ENCODE assay signal across 1 cellular context in genomic region chr14:75176142-75176820, GRCh38.
TF ChIP-seq lines count a peak whose summit lies in the region.

TMED10 (minus strand) TSS chr14:75176612; CDS start chr14:75176579, 33 bp downstream.

TF ChIP-seq in HepG2, 621 proteins besides CTCF, POLR2A, EP300 and RAD21 (continued from another document and continues in another):
- TF ChIP-seq, protein P1, sequence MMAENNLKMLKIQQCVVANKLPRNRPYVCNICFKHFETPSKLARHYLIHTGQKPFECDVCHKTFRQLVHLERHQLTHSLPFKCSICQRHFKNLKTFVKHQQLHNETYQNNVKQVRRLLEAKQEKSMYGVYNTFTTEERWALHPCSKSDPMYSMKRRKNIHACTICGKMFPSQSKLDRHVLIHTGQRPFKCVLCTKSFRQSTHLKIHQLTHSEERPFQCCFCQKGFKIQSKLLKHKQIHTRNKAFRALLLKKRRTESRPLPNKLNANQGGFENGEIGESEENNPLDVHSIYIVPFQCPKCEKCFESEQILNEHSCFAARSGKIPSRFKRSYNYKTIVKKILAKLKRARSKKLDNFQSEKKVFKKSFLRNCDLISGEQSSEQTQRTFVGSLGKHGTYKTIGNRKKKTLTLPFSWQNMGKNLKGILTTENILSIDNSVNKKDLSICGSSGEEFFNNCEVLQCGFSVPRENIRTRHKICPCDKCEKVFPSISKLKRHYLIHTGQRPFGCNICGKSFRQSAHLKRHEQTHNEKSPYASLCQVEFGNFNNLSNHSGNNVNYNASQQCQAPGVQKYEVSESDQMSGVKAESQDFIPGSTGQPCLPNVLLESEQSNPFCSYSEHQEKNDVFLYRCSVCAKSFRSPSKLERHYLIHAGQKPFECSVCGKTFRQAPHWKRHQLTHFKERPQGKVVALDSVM (CRISPR knock-in tag; IDR thresholded peaks at IDR 0.05): peak; percentile 82
- no peak for TF ChIP-seq FOXA1 (IDR thresholded peaks at IDR 0.05)
- TF ChIP-seq FOXA1 (CRISPR knock-in tag; IDR thresholded peaks at IDR 0.05): no peak
- TF ChIP-seq XRCC5 (optimal IDR thresholded peaks at IDR 0.05; ENCODE audit: low read length): peak; percentile 46
- peak; percentile 70; the same call in 1 of the 2 replicates for TF ChIP-seq ZNF335 (CRISPR knock-in tag; IDR thresholded peaks at IDR 0.05)
- peak; percentile 70 for TF ChIP-seq ZNF605 (CRISPR knock-in tag; IDR thresholded peaks at IDR 0.05)
- TF ChIP-seq HMGXB4 (CRISPR knock-in tag; IDR thresholded peaks at IDR 0.05; ENCODE audit: borderline replicate concordance in 1 of 2, low read depth in 1 of 2): peak; percentile 82 to 95; a peak in 3 of 4 replicates
- peak; percentile 49; the same call in 1 of the 2 replicates for TF ChIP-seq ZNF556 (CRISPR knock-in tag; IDR thresholded peaks at IDR 0.05; ENCODE audit: borderline replicate concordance)
- peak; percentile 95 for TF ChIP-seq ZFAT (CRISPR knock-in tag; conservative IDR thresholded peaks at IDR 0.05)
- TF ChIP-seq ZBTB46 (CRISPR knock-in tag; IDR thresholded peaks at IDR 0.05; ENCODE audit: borderline replicate concordance): no peak
- peak; percentile 99 for TF ChIP-seq GABPB1 (CRISPR knock-in tag; IDR thresholded peaks at IDR 0.05)
- peak; percentile 40; the same call in 1 of the 2 replicates for TF ChIP-seq PATZ1 (CRISPR knock-in tag; IDR thresholded peaks at IDR 0.05)
- 0 out of 2 replicates have a peak, but pooled peaks have one; percentile 41 for TF ChIP-seq MTA1 (CRISPR knock-in tag; IDR thresholded peaks at IDR 0.05; ENCODE audit: borderline replicate concordance)
- TF ChIP-seq ETV6 (CRISPR knock-in tag; conservative IDR thresholded peaks at IDR 0.05): peak; percentile 84; the same call in 1 of the 2 replicates
- TF ChIP-seq ZNF790 (CRISPR knock-in tag; IDR thresholded peaks at IDR 0.05; ENCODE audit: borderline replicate concordance): no peak; the same call in 1 of the 2 replicates
- 0 out of 2 replicates have a peak, but pooled peaks have one; percentile 72 for TF ChIP-seq FOXK1 (CRISPR knock-in tag; IDR thresholded peaks at IDR 0.05; ENCODE audit: borderline replicate concordance, low read depth)
- peak; percentile 21; the same call in 1 of the 2 replicates for TF ChIP-seq MLX (CRISPR knock-in tag; IDR thresholded peaks at IDR 0.05)
- peak; percentile 79; the same call in 1 of the 2 replicates for TF ChIP-seq RXRA (CRISPR knock-in tag; IDR thresholded peaks at IDR 0.05)
- peak; percentile 49 for TF ChIP-seq ZNF781 (CRISPR knock-in tag; IDR thresholded peaks at IDR 0.05; ENCODE audit: borderline replicate concordance, not compliant biosample characterization)
- TF ChIP-seq U2AF1 (optimal IDR thresholded peaks at IDR 0.05; ENCODE audit: low read depth, low read length): peak; percentile 34
- TF ChIP-seq MZF1 (CRISPR knock-in tag; IDR thresholded peaks at IDR 0.05; ENCODE audit: borderline replicate concordance): peak; percentile 86; the same call in 1 of the 2 replicates
- no peak for TF ChIP-seq CBX1 (IDR thresholded peaks at IDR 0.05; ENCODE audit: low read depth)
- TF ChIP-seq HNF4A (CRISPR knock-in tag; IDR thresholded peaks at IDR 0.05): peak; percentile 47; the same call in 1 of the 2 replicates
- TF ChIP-seq, protein P2, sequence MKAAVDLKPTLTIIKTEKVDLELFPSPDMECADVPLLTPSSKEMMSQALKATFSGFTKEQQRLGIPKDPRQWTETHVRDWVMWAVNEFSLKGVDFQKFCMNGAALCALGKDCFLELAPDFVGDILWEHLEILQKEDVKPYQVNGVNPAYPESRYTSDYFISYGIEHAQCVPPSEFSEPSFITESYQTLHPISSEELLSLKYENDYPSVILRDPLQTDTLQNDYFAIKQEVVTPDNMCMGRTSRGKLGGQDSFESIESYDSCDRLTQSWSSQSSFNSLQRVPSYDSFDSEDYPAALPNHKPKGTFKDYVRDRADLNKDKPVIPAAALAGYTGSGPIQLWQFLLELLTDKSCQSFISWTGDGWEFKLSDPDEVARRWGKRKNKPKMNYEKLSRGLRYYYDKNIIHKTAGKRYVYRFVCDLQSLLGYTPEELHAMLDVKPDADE (CRISPR knock-in tag; IDR thresholded peaks at IDR 0.05): peak; percentile 52; the same call in 1 of the 2 replicates
- peak; percentile 35; the same call in 1 of the 2 replicates for TF ChIP-seq ZNF788 (CRISPR knock-in tag; IDR thresholded peaks at IDR 0.05; ENCODE audit: borderline replicate concordance)
- 0 out of 2 replicates have a peak, but pooled peaks have one; percentile 36 for TF ChIP-seq ZSCAN20 (CRISPR knock-in tag; IDR thresholded peaks at IDR 0.05; ENCODE audit: borderline replicate concordance)
- TF ChIP-seq ZNF180 (CRISPR knock-in tag; IDR thresholded peaks at IDR 0.05; ENCODE audit: borderline replicate concordance, low read depth): no peak; the same call in 1 of the 2 replicates
- TF ChIP-seq GABPA (IDR thresholded peaks at IDR 0.05; ENCODE audit: low read depth, low read length): peak; percentile 81
- peak; percentile 99 for TF ChIP-seq GABPA (CRISPR knock-in tag; IDR thresholded peaks at IDR 0.05; ENCODE audit: low read depth)
- TF ChIP-seq ZNF841 (CRISPR knock-in tag; IDR thresholded peaks at IDR 0.05; ENCODE audit: borderline replicate concordance): no peak
- TF ChIP-seq TEAD3 (CRISPR knock-in tag; optimal IDR thresholded peaks at IDR 0.05; ENCODE audit: borderline replicate concordance): peak; percentile 13
- TF ChIP-seq ZNF546 (CRISPR knock-in tag; conservative IDR thresholded peaks at IDR 0.05): no peak
- no peak; the same call in 1 of the 2 replicates for TF ChIP-seq ZNF652 (CRISPR knock-in tag; IDR thresholded peaks at IDR 0.05; ENCODE audit: borderline replicate concordance, low read depth)
- peak; percentile 38; the same call in 1 of the 2 replicates for TF ChIP-seq NR1H2 (CRISPR knock-in tag; IDR thresholded peaks at IDR 0.05; ENCODE audit: borderline replicate concordance, low read depth)
- TF ChIP-seq HOXA7 (CRISPR knock-in tag; IDR thresholded peaks at IDR 0.05): no peak
- TF ChIP-seq TAF15 (IDR thresholded peaks at IDR 0.05; ENCODE audit: low read depth, low read length, poor library complexity, severe bottlenecking): no peak
- TF ChIP-seq, protein P3, sequence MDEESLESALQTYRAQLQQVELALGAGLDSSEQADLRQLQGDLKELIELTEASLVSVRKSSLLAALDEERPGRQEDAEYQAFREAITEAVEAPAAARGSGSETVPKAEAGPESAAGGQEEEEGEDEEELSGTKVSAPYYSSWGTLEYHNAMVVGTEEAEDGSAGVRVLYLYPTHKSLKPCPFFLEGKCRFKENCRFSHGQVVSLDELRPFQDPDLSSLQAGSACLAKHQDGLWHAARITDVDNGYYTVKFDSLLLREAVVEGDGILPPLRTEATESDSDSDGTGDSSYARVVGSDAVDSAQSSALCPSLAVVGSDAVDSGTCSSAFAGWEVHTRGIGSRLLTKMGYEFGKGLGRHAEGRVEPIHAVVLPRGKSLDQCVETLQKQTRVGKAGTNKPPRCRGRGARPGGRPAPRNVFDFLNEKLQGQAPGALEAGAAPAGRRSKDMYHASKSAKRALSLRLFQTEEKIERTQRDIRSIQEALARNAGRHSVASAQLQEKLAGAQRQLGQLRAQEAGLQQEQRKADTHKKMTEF (CRISPR knock-in tag; IDR thresholded peaks at IDR 0.05): peak; percentile 87
- no peak for TF ChIP-seq TCF7L2 (IDR thresholded peaks at IDR 0.05; ENCODE audit: low read depth, low read length)
- peak; percentile 51; the same call in 1 of the 2 replicates for TF ChIP-seq ZBTB21 (CRISPR knock-in tag; IDR thresholded peaks at IDR 0.05)
- peak; percentile 5; the same call in 1 of the 2 replicates for TF ChIP-seq AHDC1 (CRISPR knock-in tag; IDR thresholded peaks at IDR 0.05; ENCODE audit: borderline replicate concordance)
- no peak for TF ChIP-seq TBP (CRISPR knock-in tag; IDR thresholded peaks at IDR 0.05)
- peak; percentile 53; the same call in 1 of the 2 replicates for TF ChIP-seq ZNF766 (CRISPR knock-in tag; IDR thresholded peaks at IDR 0.05; ENCODE audit: borderline replicate concordance)
- TF ChIP-seq FOSL2 (CRISPR knock-in tag; IDR thresholded peaks at IDR 0.05): peak; percentile 65
- TF ChIP-seq ZNF703 (CRISPR knock-in tag; IDR thresholded peaks at IDR 0.05; ENCODE audit: borderline replicate concordance): peak; percentile 62; the same call in 1 of the 2 replicates
- TF ChIP-seq IKZF5 (CRISPR knock-in tag; IDR thresholded peaks at IDR 0.05): peak; percentile 58
